In genomic region chr13:41017744-41018582, GRCh38 we compare ENCODE assay signal across 8 cellular contexts. TPM values are rescaled to one million over a fixed set of nuclear protein-coding genes. Genes with fewer than 3 reads are reported as not detected.
A peak's percentile ranks its signal among the peaks of the same experiment; 100 is the strongest.
DNase-seq lines count a peak whose midpoint lies in the region; ATAC-seq lines count a peak whose summit lies in the region.

No MANE protein-coding gene starts in this region.

- H3K27me3 Mint-ChIP-seq in stimulated activated naive CD8-positive, alpha-beta T cell treated with anti-CD3 and anti-CD28 coated beads, Interleukin-15, amount 100 ng/mL, for 72 hours: no peaks in the 10 kb centered on the region

- H3K27ac Mint-ChIP-seq in stimulated activated naive CD8-positive, alpha-beta T cell treated with anti-CD3 and anti-CD28 coated beads, Interleukin-15, amount 100 ng/mL, for 72 hours: peak overlapping the region; percentile 98 to 99

- H3K4me1 Mint-ChIP-seq in stimulated activated naive CD8-positive, alpha-beta T cell treated with anti-CD3 and anti-CD28 coated beads, Interleukin-15, amount 100 ng/mL, for 72 hours: peaks cover 40% of the 10 kb centered on the region

- ATAC-seq in stimulated activated naive CD8-positive, alpha-beta T cell treated with anti-CD3 and anti-CD28 coated beads, Interleukin-15, amount 100 ng/mL, for 72 hours: no peak
- ATAC-seq in GM21360 (IDR thresholded peaks at IDR 0.05; ENCODE audit: unreplicated experiment): no peak

- H3K4me3 Mint-ChIP-seq in stimulated activated naive CD8-positive, alpha-beta T cell treated with anti-CD3 and anti-CD28 coated beads, Interleukin-15, amount 100 ng/mL, for 72 hours: peak overlapping the region; percentile 90 to 95

- DNase-seq in NOMO-1 treated with DMSO at 0.1 percent for 48 hours (lab: John Stamatoyannopoulos, UW; ENCODE audit: unreplicated experiment) (peak; percentile 36), NOMO-1 treated with dmso at 0.1 percent for 144 hours (lab: John Stamatoyannopoulos, UW; ENCODE audit: unreplicated experiment) (no peak), RPMI7951 (ENCODE audit: low read depth) (peak; percentile 11), fibroblast of peridontal ligament (ENCODE audit: extremely low read depth) (peak; percentile 37), NCI-H2081 treated with DMSO at 0.1 percent for 48 hours (lab: John Stamatoyannopoulos, UW) (no peak)
- DNase-seq in stimulated activated naive CD8-positive, alpha-beta T cell treated with anti-CD3 and anti-CD28 coated beads, Interleukin-15, amount 100 ng/mL, for 72 hours: no peak
- DNase-seq in NK-92 treated with Interleukin-12 subunit alpha and Interleukin-12 subunit beta, amount 100 ng/mL, for 24 hours (lab: John Stamatoyannopoulos, UW): no peak

- H3K9me3 Mint-ChIP-seq in stimulated activated naive CD8-positive, alpha-beta T cell treated with anti-CD3 and anti-CD28 coated beads, Interleukin-15, amount 100 ng/mL, for 72 hours: no peaks in the 10 kb centered on the region

RNA-seq across cellular contexts. Expression of gene ELF1, which starts 1.2 kb away (rescaled TPM):
- total RNA-seq in RPMI7951 (2014; rRNA removed; shearing (Covaris generic)): 19.4 and 21.5 TPM in 2 replicates

RNA-seq across cellular contexts. Expression of gene WBP4, which starts 43.3 kb away (rescaled TPM):
- total RNA-seq in RPMI7951 (2014; rRNA removed; shearing (Covaris generic)): 9.5 and 11.5 TPM in 2 replicates

Comparison
In these comparisons a context has a peak if more than half of its experiments do, and no peak if none do; other contexts are left out.
1. DNase-seq: peak in NOMO-1 treated with DMSO at 0.1 percent for 48 hours (single experiment), RPMI7951 (single experiment) and fibroblast of peridontal ligament (single experiment); none in NOMO-1 treated with dmso at 0.1 percent for 144 hours (single experiment), stimulated activated naive CD8-positive, alpha-beta T cell treated with anti-CD3 and anti-CD28 coated beads, Interleukin-15, amount 100 ng/mL, for 72 hours (0 of 2), NK-92 treated with Interleukin-12 subunit alpha and Interleukin-12 subunit beta, amount 100 ng/mL, for 24 hours (single experiment) and NCI-H2081 treated with DMSO at 0.1 percent for 48 hours (single experiment).